ENCODE assay signal across 8 cellular contexts in genomic region chr7:83468251-83468739, GRCh38.
A peak's percentile ranks its signal among the peaks of the same experiment; 100 is the strongest.
DNase-seq lines count a peak whose midpoint lies in the region; ATAC-seq, FAIRE-seq and TF ChIP-seq lines count a peak whose summit lies in the region.

No MANE protein-coding gene starts in this region.

- H3K4me3 ChIP-seq in AG04450 (ENCODE audit: low read depth, low read length), result no peak overlapping the region
- no peak overlapping the region for H3K4me3 ChIP-seq in adrenal gland
- no peak overlapping the region for H3K4me3 ChIP-seq in right cardiac atrium (ENCODE audit: low read length)
- H3K4me3 ChIP-seq in small intestine (ENCODE audit: low read depth in 1 of 2, low read length in 2 of 2), result no peak overlapping the region
- H3K4me3 ChIP-seq in esophagus muscularis mucosa, result no peak overlapping the region

- no peaks in the 10 kb centered on the region for H3K36me3 ChIP-seq in adrenal gland (replicated peaks in 1 of 2)
- no peaks in the 10 kb centered on the region for H3K36me3 ChIP-seq in small intestine (ENCODE audit: control insufficient read depth in 2 of 2, insufficient read depth in 2 of 2, low read length in 2 of 2)
- no peaks in the 10 kb centered on the region for H3K36me3 ChIP-seq in esophagus muscularis mucosa

- WGBS in adrenal gland, 4 donors, result 14 to 20% (median 18%) methylated on average over 2 of the region's 2 CpGs
- WGBS in right cardiac atrium, result 8% methylated on average over 2 of the region's 2 CpGs
- whole genome bisulfite sequencing in small intestine, 3 donors, result 22 to 33% (median 30%) methylated on average over 2 of the region's 2 CpGs
- WGBS in esophagus muscularis mucosa, result 21% methylated on average over 2 of the region's 2 CpGs

- TF ChIP-seq POLR2A in GM18505 (IDR thresholded peaks at IDR 0.05; ENCODE audit: borderline replicate concordance, extremely low read depth, insufficient read depth, insufficient read length) (no peak), adrenal gland (IDR thresholded peaks at IDR 0.05) (no peak), esophagus muscularis mucosa (IDR thresholded peaks at IDR 0.05; ENCODE audit: low read depth) (no peak)

- DNase-seq in AG04450 (ENCODE audit: low read depth, low spot score), result peak; percentile 94
- DNase-seq in NCI-H128 (lab: John Stamatoyannopoulos, UW; ENCODE audit: unreplicated experiment), result peak; percentile 10
- DNase-seq in adrenal gland, result peak; percentile 87 to 97 (median 94)
- DNase-seq in right cardiac atrium, result peak; percentile 65 to 80 (median 78)
- peak; percentile 13 for DNase-seq in small intestine
- no peak for DNase-seq in esophagus muscularis mucosa (ENCODE audit: extremely low spot score)

- H3K27me3 ChIP-seq in AG04450 (ENCODE audit: control insufficient read depth, insufficient read depth, low read length), result no peaks in the 10 kb centered on the region
- H3K27me3 ChIP-seq in adrenal gland, result no peaks in the 10 kb centered on the region
- no peaks in the 10 kb centered on the region for H3K27me3 ChIP-seq in right cardiac atrium (ENCODE audit: control insufficient read depth, insufficient read depth)
- no peaks in the 10 kb centered on the region for H3K27me3 ChIP-seq in small intestine (ENCODE audit: control insufficient read depth in 2 of 2, insufficient read depth in 2 of 2, low read length in 2 of 2)
- H3K27me3 ChIP-seq in esophagus muscularis mucosa, result no peaks in the 10 kb centered on the region

- H3K27ac ChIP-seq in AG04450 (ENCODE audit: low read depth, low read length) (no peak overlapping the region), adrenal gland (no peak overlapping the region), right cardiac atrium (ENCODE audit: low read length) (no peak overlapping the region), small intestine (ENCODE audit: low read depth in 1 of 2, low read length in 1 of 2) (no peak overlapping the region), esophagus muscularis mucosa (replicated peaks in 1 of 4) (no peak overlapping the region)

- H3K9me3 ChIP-seq in AG04450 (ENCODE audit: control insufficient read depth, insufficient read depth, low read length) (no peaks in the 10 kb centered on the region), adrenal gland (replicated peaks in 1 of 3) (no peaks in the 10 kb centered on the region), right cardiac atrium (ENCODE audit: control insufficient read depth, low read length) (no peaks in the 10 kb centered on the region), small intestine (ENCODE audit: control insufficient read depth, low read depth) (no peaks in the 10 kb centered on the region), esophagus muscularis mucosa (no peaks in the 10 kb centered on the region)

- intact Hi-C loops in adrenal gland (cut with DNase I) (no loop called here), right cardiac atrium (cut with DNase I) (no loop called here), esophagus muscularis mucosa (cut with DNase I) (no loop called here)

- FAIRE-seq in small intestine (lab: Jason Lieb, UNC), result no peak

- ATAC-seq in GM18505 (IDR thresholded peaks at IDR 0.05; ENCODE audit: unreplicated experiment), result peak; percentile 98
- peak; percentile 87 for ATAC-seq in HG02970 (IDR thresholded peaks at IDR 0.05; ENCODE audit: low FRiP score, unreplicated experiment)
- ATAC-seq in right cardiac atrium, result peak; percentile 81 to 91

- no peak for TF ChIP-seq CTCF in AG04450 (IDR thresholded peaks at IDR 0.05; ENCODE audit: low read depth, low read length)
- TF ChIP-seq CTCF in adrenal gland (IDR thresholded peaks at IDR 0.05), result no peak
- no peak for TF ChIP-seq CTCF in esophagus muscularis mucosa (IDR thresholded peaks at IDR 0.05)

- POLR2A ChIA-PET in AG04450 (lab: Yijun Ruan, JAX), result no interaction called here

- TF ChIP-seq EP300 in esophagus muscularis mucosa (IDR thresholded peaks at IDR 0.05), result no peak

- CTCF ChIA-PET in AG04450 (lab: Charles Lee), result no interaction called here

- H3K4me1 ChIP-seq in adrenal gland (replicated peaks in 1 of 2), result no peaks in the 10 kb centered on the region
- H3K4me1 ChIP-seq in right cardiac atrium (ENCODE audit: control insufficient read depth, insufficient read depth, low read length), result no peaks in the 10 kb centered on the region
- no peaks in the 10 kb centered on the region for H3K4me1 ChIP-seq in small intestine (ENCODE audit: control insufficient read depth in 2 of 2, insufficient read depth in 1 of 2, low read depth in 1 of 2, low read length in 1 of 2)
- peaks cover 3 to 10% (median 6%) of the 10 kb centered on the region in 4 donors for H3K4me1 ChIP-seq in esophagus muscularis mucosa
